Comparison of ENCODE assay signal across 18 cellular contexts in genomic region chr19:7981199-7981598, GRCh38. TPM values are rescaled to one million over a fixed set of nuclear protein-coding genes. Genes with fewer than 3 reads are reported as not detected.
DNase-seq lines count a peak whose midpoint lies in the region; ATAC-seq and TF ChIP-seq lines count a peak whose summit lies in the region.
"Had no signal": no experiment of that assay in that cellular context is flagged by ENCODE, and none has a peak within 500 bp of the region (broad histone marks: within the 10 kb centered on the region; RNA-seq: fewer than 3 reads in every experiment).

No MANE protein-coding gene starts in this region.

- no peak overlapping the region for H3K9ac ChIP-seq in neural progenitor cell
- H3K9ac ChIP-seq: BLaER1 had no signal

- H3K4me1 Mint-ChIP-seq in endothelial cell (ENCODE audit: unreplicated experiment): peaks cover 3% of the 10 kb centered on the region
- H3K4me1 Mint-ChIP-seq in neural progenitor cell: no peaks in the 10 kb centered on the region

- H3K27ac Mint-ChIP-seq in endothelial cell (ENCODE audit: unreplicated experiment): no peak overlapping the region
- no peak overlapping the region for H3K27ac Mint-ChIP-seq in neural progenitor cell
- H3K27ac Mint-ChIP-seq: CD8-positive, alpha-beta T cell; HFFc6 had no signal

- TF ChIP-seq CTCF in left ventricle myocardium inferior (IDR thresholded peaks at IDR 0.05; ENCODE audit: borderline replicate concordance) (no peak), heart right ventricle (IDR thresholded peaks at IDR 0.05) (no peak), endothelial cell (IDR thresholded peaks at IDR 0.05; ENCODE audit: unreplicated experiment) (no peak), lower lobe of right lung (IDR thresholded peaks at IDR 0.05) (no peak), neural progenitor cell (IDR thresholded peaks at IDR 0.05) (no peak)

- H3K9me3 ChIP-seq in left ventricle myocardium inferior (replicated peaks): no peaks in the 10 kb centered on the region
- H3K9me3 ChIP-seq in heart right ventricle: no peaks in the 10 kb centered on the region
- no peaks in the 10 kb centered on the region for H3K9me3 ChIP-seq in lower lobe of right lung
- H3K9me3 ChIP-seq in neural progenitor cell (ENCODE audit: low read depth): no peaks in the 10 kb centered on the region
- H3K9me3 ChIP-seq: BLaER1 had no signal

- H3K4me1 ChIP-seq in left ventricle myocardium inferior: peaks cover 58% of the 10 kb centered on the region
- peaks cover 0 to 49% (median 24%) of the 10 kb centered on the region in 9 donors for H3K4me1 ChIP-seq in heart right ventricle
- H3K4me1 ChIP-seq in lower lobe of right lung: peaks cover 5% of the 10 kb centered on the region
- H3K4me1 ChIP-seq in neural progenitor cell: no peaks in the 10 kb centered on the region

- peaks cover 82% of the 10 kb centered on the region for H3K36me3 ChIP-seq in left ventricle myocardium inferior
- peaks cover 0 to 99% (median 34%) of the 10 kb centered on the region in 9 donors for H3K36me3 ChIP-seq in heart right ventricle
- peaks cover 94% of the 10 kb centered on the region for H3K36me3 ChIP-seq in lower lobe of right lung
- H3K36me3 ChIP-seq in neural progenitor cell: no peaks in the 10 kb centered on the region

- DNase-seq in left ventricle myocardium inferior (no peak), heart right ventricle (no peak), endothelial cell (ENCODE audit: low spot score) (no peak), lower lobe of right lung (peak; percentile 6), neural progenitor cell (ENCODE audit: low spot score) (no peak), HT-29 (ENCODE audit: low spot score) (no peak)
- DNase-seq in stimulated activated CD4-positive, alpha-beta T cell treated with anti-CD3 and anti-CD28 coated beads, Interleukin-1b, Interleukin-23, amount 100 ng/mL, for 48 hours: no peak
- DNase-seq: 8988T; Calu3; CD8-positive, alpha-beta T cell; DMS79 treated with DMSO at 0.1 percent for 48 hours; GF-D8; GOT3; H7; HFFc6 had no signal

- H3K9me3 Mint-ChIP-seq in endothelial cell (ENCODE audit: unreplicated experiment) (no peaks in the 10 kb centered on the region), neural progenitor cell (no peaks in the 10 kb centered on the region)
- H3K9me3 Mint-ChIP-seq: CD8-positive, alpha-beta T cell; HFFc6 had no signal

- H3K4me2 ChIP-seq in neural progenitor cell: no peak overlapping the region
- H3K4me2 ChIP-seq: BLaER1 had no signal

- intact Hi-C loops in left ventricle myocardium inferior (cut with micrococcal nuclease) (no loop called here), heart right ventricle (cut with DNase I) (no loop called here), lower lobe of right lung (cut with DNase I) (no loop called here)

- H3K27me3 ChIP-seq in left ventricle myocardium inferior (ENCODE audit: low read depth) (no peaks in the 10 kb centered on the region), heart right ventricle (no peaks in the 10 kb centered on the region), lower lobe of right lung (ENCODE audit: low read depth) (no peaks in the 10 kb centered on the region), neural progenitor cell (no peaks in the 10 kb centered on the region)
- H3K27me3 ChIP-seq: BLaER1 had no signal

- H3K27me3 Mint-ChIP-seq in endothelial cell (ENCODE audit: unreplicated experiment) (peaks cover 13% of the 10 kb centered on the region), neural progenitor cell (ENCODE audit: insufficient read depth, low read depth) (peaks cover 3% of the 10 kb centered on the region)

- no peaks in the 10 kb centered on the region for H3F3A ChIP-seq in neural progenitor cell (ENCODE audit: low read depth)

- H3K4me3 ChIP-seq in left ventricle myocardium inferior (no peak overlapping the region), heart right ventricle (no peak overlapping the region), lower lobe of right lung (no peak overlapping the region), neural progenitor cell (no peak overlapping the region)
- H3K4me3 ChIP-seq: BLaER1 had no signal

- peak overlapping the region; percentile 78 for H3K27ac ChIP-seq in left ventricle myocardium inferior (replicated peaks)
- peak overlapping the region in 3 of 10 donors; percentile 61 to 84 (median 62) for H3K27ac ChIP-seq in heart right ventricle
- H3K27ac ChIP-seq in lower lobe of right lung: no peak overlapping the region
- H3K27ac ChIP-seq in neural progenitor cell: no peak overlapping the region
- H3K27ac ChIP-seq: BLaER1 had no signal

- H3K79me2 ChIP-seq in neural progenitor cell (ENCODE audit: low read depth): peaks cover 46% of the 10 kb centered on the region

- no peak overlapping the region for H2AFZ ChIP-seq in neural progenitor cell (replicated peaks)

- 88 to 90% methylated on average over 7 of the region's 7 CpGs for WGBS in heart right ventricle, 2 donors

- no peak for ATAC-seq in heart right ventricle
- ATAC-seq in lower lobe of right lung: no peak
- ATAC-seq: CD8-positive, alpha-beta T cell; HCT116; HepG2 had no signal

- peak overlapping the region; percentile 47 for H3K4me3 Mint-ChIP-seq in endothelial cell (ENCODE audit: unreplicated experiment)
- H3K4me3 Mint-ChIP-seq in neural progenitor cell: no peak overlapping the region
- H3K4me3 Mint-ChIP-seq: CD8-positive, alpha-beta T cell; HFFc6 had no signal

- peaks cover 100% of the 10 kb centered on the region for H4K20me1 ChIP-seq in neural progenitor cell (ENCODE audit: low read depth)

- H3K36me3 Mint-ChIP-seq in endothelial cell (ENCODE audit: low read depth, unreplicated experiment): peaks cover 34% of the 10 kb centered on the region
- H3K36me3 Mint-ChIP-seq in neural progenitor cell: peaks cover 20% of the 10 kb centered on the region

RNA-seq across cellular contexts. Expression of gene ELAVL1, which starts 24.2 kb away (rescaled TPM):
- 50.5 TPM for total RNA-seq in left ventricle myocardium inferior
- 10 to 100 TPM; 44.2 to 60.1 (median 55.3) TPM for total RNA-seq in heart right ventricle
- 10 to 100 TPM; 11.6 to 31.7 TPM for polyA plus RNA-seq in heart right ventricle
- total RNA-seq in endothelial cell (ENCODE audit: unreplicated experiment): 135 TPM
- total RNA-seq in lower lobe of right lung: 66.3 TPM
- total RNA-seq in neural progenitor cell (ENCODE audit: low replicate concordance): 108 TPM in 2 replicates
- 42.3 and 50.8 TPM in 2 replicates for total RNA-seq in HT-29 (2014; rRNA removed; shearing (Covaris generic))

RNA-seq across cellular contexts. Expression of gene TIMM44, which starts 37.7 kb away (rescaled TPM):
- total RNA-seq in left ventricle myocardium inferior (89.1 TPM), heart right ventricle (10 to 100 TPM; 54.9 to 97.5 (median 71.4) TPM), endothelial cell (ENCODE audit: unreplicated experiment) (46.5 TPM), lower lobe of right lung (45.2 TPM), neural progenitor cell (ENCODE audit: low replicate concordance) (43.7 and 59.5 TPM in 2 replicates)
- polyA plus RNA-seq in heart right ventricle: 100 to 1,000 TPM; 110 to 188 TPM
- 55.5 and 71.6 TPM in 2 replicates for total RNA-seq in HT-29 (2014; rRNA removed; shearing (Covaris generic))

RNA-seq across cellular contexts. Expression of gene CTXN1, which starts 55.3 kb away (rescaled TPM):
- total RNA-seq in left ventricle myocardium inferior: 0.22 TPM
- under 1 TPM in 6 of 10 donors, not detected in 4; 0.18 to 0.44 (median 0.24) TPM for total RNA-seq in heart right ventricle
- polyA plus RNA-seq in heart right ventricle: under 1 TPM in 1 of 2 donors, not detected in 1; 0.74 TPM
- 18.3 TPM for total RNA-seq in endothelial cell (ENCODE audit: unreplicated experiment)
- total RNA-seq in lower lobe of right lung: 5.8 TPM
- total RNA-seq in neural progenitor cell (ENCODE audit: low replicate concordance): 3.7 and 34.3 TPM in 2 replicates
- 8.6 and 11.8 TPM in 2 replicates for total RNA-seq in HT-29 (2014; rRNA removed; shearing (Covaris generic))
- total RNA-seq: CD8-positive, alpha-beta T cell had no signal
- polyA plus RNA-seq: HepG2 had no signal
